13 cellular contexts compared by ENCODE assay signal in the genomic region with DNA sequence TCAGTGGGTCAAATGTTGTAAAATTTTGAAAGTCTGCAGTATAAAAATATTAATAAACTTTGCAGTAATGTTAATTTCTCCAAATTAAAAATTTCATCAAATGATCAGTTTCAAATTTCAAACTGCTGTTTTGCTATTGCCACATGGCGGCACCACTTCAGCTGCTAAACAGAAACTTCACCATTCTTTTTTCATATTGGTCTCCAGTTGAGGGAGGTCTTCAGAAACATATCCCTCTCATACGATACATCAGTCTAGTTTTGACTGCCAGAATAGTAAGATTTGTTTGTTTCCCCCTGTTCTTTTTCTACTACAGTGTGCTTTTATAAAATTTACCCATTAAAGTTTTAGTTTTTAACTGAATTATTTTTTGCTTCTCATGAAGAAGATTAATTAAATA. TPM values are rescaled to one million over a fixed set of nuclear protein-coding genes. Genes with fewer than 3 reads are reported as not detected.
DNase-seq lines count a peak whose midpoint lies in the region; FAIRE-seq and TF ChIP-seq lines count a peak whose summit lies in the region.
"Had no signal": no experiment of that assay in that cellular context is flagged by ENCODE, and none has a peak within 500 bp of the region (broad histone marks: within the 10 kb centered on the region; RNA-seq: fewer than 3 reads in every experiment).

No MANE protein-coding gene starts in this region.

- H3K27ac Mint-ChIP-seq in neural crest cell (ENCODE audit: unreplicated experiment), result no peak overlapping the region

- no peaks in the 10 kb centered on the region for H3K79me2 ChIP-seq in DOHH2 (ENCODE audit: control insufficient read depth, low read length)

- 43 to 73% (median 58%) methylated on average over 2 of the region's 2 CpGs for WGBS in spleen, 5 donors
- 50 to 73% (median 60%) methylated on average over 2 of the region's 2 CpGs for WGBS in small intestine, 3 donors

- peaks cover 44% of the 10 kb centered on the region for H3K27me3 Mint-ChIP-seq in neural crest cell (ENCODE audit: low read depth)

- H3K4me3 Mint-ChIP-seq in neural crest cell, result no peak overlapping the region

- TF ChIP-seq POLR2A in spleen (IDR thresholded peaks at IDR 0.05), result no peak

- H3F3A ChIP-seq in DOHH2 (ENCODE audit: control insufficient read depth, insufficient read depth), result no peaks in the 10 kb centered on the region

- TF ChIP-seq CTCF in DOHH2 (IDR thresholded peaks at IDR 0.05; ENCODE audit: low read depth, low read length, poor library complexity, severe bottlenecking), result peak; percentile 26
- TF ChIP-seq CTCF in LNCAP (IDR thresholded peaks at IDR 0.05), result peak; percentile 36; the same call in 1 of the 2 replicates
- peak; percentile 57 for TF ChIP-seq CTCF in brain microvascular endothelial cell (IDR thresholded peaks at IDR 0.05; ENCODE audit: low read depth, low read length, missing control alignments)
- TF ChIP-seq CTCF in neural crest cell (conservative IDR thresholded peaks at IDR 0.05), result peak; percentile 34
- TF ChIP-seq CTCF in spleen (IDR thresholded peaks at IDR 0.05 in 8 of 11, conservative IDR thresholded peaks at IDR 0.05 in 3 of 11), result no peak

- H4K20me1 ChIP-seq in DOHH2 (ENCODE audit: control insufficient read depth, insufficient read depth, low read depth, low read length), result no peaks in the 10 kb centered on the region

- intact Hi-C loops in spleen (cut with DNase I; ENCODE audit: low total_unique reads), result no loop called here

- H3K4me2 ChIP-seq in DOHH2 (ENCODE audit: low read length), result no peak overlapping the region

- no peaks in the 10 kb centered on the region for H3K4me1 ChIP-seq in DOHH2 (ENCODE audit: control insufficient read depth, low read length)
- peaks cover 0 to 19% (median 9%) of the 10 kb centered on the region in 6 donors for H3K4me1 ChIP-seq in spleen
- no peaks in the 10 kb centered on the region for H3K4me1 ChIP-seq in small intestine (ENCODE audit: control insufficient read depth in 2 of 2, insufficient read depth in 1 of 2, low read depth in 1 of 2, low read length in 1 of 2)

- no peaks in the 10 kb centered on the region for H3K9me3 ChIP-seq in DOHH2 (ENCODE audit: control insufficient read depth, insufficient read depth, low read length)
- no peaks in the 10 kb centered on the region for H3K9me3 ChIP-seq in spleen
- H3K9me3 ChIP-seq in small intestine (ENCODE audit: control insufficient read depth, low read depth), result no peaks in the 10 kb centered on the region

- no peaks in the 10 kb centered on the region for H3K36me3 Mint-ChIP-seq in neural crest cell (ENCODE audit: low read depth)

- no peaks in the 10 kb centered on the region for H3K36me3 ChIP-seq in DOHH2 (ENCODE audit: control insufficient read depth, low read length)
- no peaks in the 10 kb centered on the region for H3K36me3 ChIP-seq in brain microvascular endothelial cell (replicated peaks)
- H3K36me3 ChIP-seq in spleen, result no peaks in the 10 kb centered on the region
- no peaks in the 10 kb centered on the region for H3K36me3 ChIP-seq in small intestine (ENCODE audit: control insufficient read depth in 2 of 2, insufficient read depth in 2 of 2, low read length in 2 of 2)

- no peak for FAIRE-seq in small intestine (lab: Jason Lieb, UNC)
- FAIRE-seq: G401.6 had no signal

- H3K4me3 ChIP-seq in DOHH2 (ENCODE audit: low read length) (no peak overlapping the region), brain microvascular endothelial cell (ENCODE audit: low read depth, low read length) (no peak overlapping the region), spleen (no peak overlapping the region), small intestine (ENCODE audit: low read depth in 1 of 2, low read length in 2 of 2) (no peak overlapping the region)

- in situ Hi-C loops in brain microvascular endothelial cell (cut with HindIII; ENCODE audit: low pct_ligation_motif_present, low sequenced_read_pairs), result no loop called here

- H3K27me3 ChIP-seq in DOHH2 (ENCODE audit: control insufficient read depth, low read length) (peaks cover 6% of the 10 kb centered on the region; the same call in 1 of the 2 replicates), brain microvascular endothelial cell (replicated peaks) (no peaks in the 10 kb centered on the region), spleen (replicated peaks in 1 of 7) (peaks cover 0 to 45% (median 20%) of the 10 kb centered on the region in 7 donors), small intestine (ENCODE audit: control insufficient read depth in 2 of 2, insufficient read depth in 2 of 2, low read length in 2 of 2) (peaks cover 9 to 10% of the 10 kb centered on the region in 2 donors)

- H3K9me3 Mint-ChIP-seq in neural crest cell, result no peaks in the 10 kb centered on the region

- H3K27ac ChIP-seq in DOHH2 (ENCODE audit: low read depth, low read length) (no peak overlapping the region), brain microvascular endothelial cell (no peak overlapping the region), spleen (no peak overlapping the region), small intestine (ENCODE audit: low read depth in 1 of 2, low read length in 1 of 2) (no peak overlapping the region)

- no peaks in the 10 kb centered on the region for H3K9me2 ChIP-seq in DOHH2 (replicated peaks; ENCODE audit: control insufficient read depth, low read length)

- H3K4me1 Mint-ChIP-seq in neural crest cell, result peaks cover 13% of the 10 kb centered on the region

- no peak for DNase-seq in brain microvascular endothelial cell
- DNase-seq in neural crest cell (ENCODE audit: low read depth, low spot score), result no peak
- no peak for DNase-seq in spleen
- DNase-seq in effector CD8-positive, alpha-beta T cell (lab: John Stamatoyannopoulos, UW), result no peak
- DNase-seq in NCI-H1092 (lab: John Stamatoyannopoulos, UW), result no peak
- DNase-seq in small intestine, result no peak
- DNase-seq: activated CD4-positive, CD25-positive, alpha-beta regulatory T cell; activated naive CD4-positive, alpha-beta T cell treated with anti-CD3 and anti-CD28 coated beads, Interleukin-2, amount 50 U/mL, for 16 hours; NCI-H146; stimulated activated naive CD8-positive, alpha-beta T cell treated with anti-CD3 and anti-CD28 coated beads, Interleukin-15, Interleukin-2, amounts not matched to agents 100 U/mL and 50 U/mL, for 24 hours had no signal

RNA-seq across cellular contexts. Expression of gene TRHDE, which starts 4.2 kb away (rescaled TPM):
- 0.51 and 0.66 TPM in 2 replicates for total RNA-seq in neural crest cell
- 10 to 100 TPM in 6 of 7 donors, 1 to 10 TPM in 1; 8.6 to 32.7 (median 24.9) TPM for total RNA-seq in spleen
- polyA plus RNA-seq in spleen, result under 1 TPM; 0.26 to 0.43 (median 0.42) TPM
- 1 to 10 TPM in 2 of 3 donors, under 1 TPM in 1; 0.98 to 2.2 (median 1.3) TPM for polyA plus RNA-seq in small intestine

Comparison
In these comparisons a context has a peak if more than half of its experiments do, and no peak if none do; other contexts are left out.
1. CTCF ChIP-seq: peak in DOHH2 (single experiment), LNCAP (single experiment), brain microvascular endothelial cell (single experiment) and neural crest cell (single experiment); none in spleen (0 of 11).